In genomic region chr5:109987355-109987754, GRCh38 we compare ENCODE assay signal across 25 cellular contexts.
A peak's percentile ranks its signal among the peaks of the same experiment; 100 is the strongest.
DNase-seq lines count a peak whose midpoint lies in the region; ATAC-seq lines count a peak whose summit lies in the region.
"Had no signal": no experiment of that assay in that cellular context is flagged by ENCODE, and none has a peak within 500 bp of the region (broad histone marks: within the 10 kb centered on the region; RNA-seq: fewer than 3 reads in every experiment).

No MANE protein-coding gene starts in this region.

- ATAC-seq in HG02852 (IDR thresholded peaks at IDR 0.05; ENCODE audit: unreplicated experiment) (no peak), GM19328 (IDR thresholded peaks at IDR 0.05; ENCODE audit: unreplicated experiment) (no peak), GM18873 (IDR thresholded peaks at IDR 0.05; ENCODE audit: low FRiP score, unreplicated experiment) (no peak)
- ATAC-seq: activated CD4-positive, alpha-beta T cell treated with anti-CD3 and anti-CD28 coated beads for 36 hours; activated T-cell treated with anti-CD3 and anti-CD28 coated beads, Interleukin-2, amount 50 U/mL, for 4 hours; CD8-positive, alpha-beta T cell; naive thymus-derived CD8-positive, alpha-beta T cell; SK-N-SH treated with all-trans-retinoic acid at 6 μM for 48 hours had no signal

- H3K4me2 ChIP-seq in skeletal muscle satellite cell (ENCODE audit: low read length), result no peak overlapping the region
- H3K4me2 ChIP-seq: KMS-11 had no signal

- peak overlapping the region; percentile 7 for H3K9ac ChIP-seq in skeletal muscle satellite cell (ENCODE audit: low read depth, low read length)
- H3K9ac ChIP-seq: KMS-11 had no signal

- H3K4me1 ChIP-seq in skeletal muscle satellite cell (ENCODE audit: control insufficient read depth, insufficient read depth, low read length), result peaks cover 9% of the 10 kb centered on the region

- no peaks in the 10 kb centered on the region for H3K36me3 ChIP-seq in skeletal muscle satellite cell (ENCODE audit: insufficient read depth, low read length)
- H3K36me3 ChIP-seq: ovary, upper lobe of left lung had no signal

- no peaks in the 10 kb centered on the region for H3K9me3 ChIP-seq in skeletal muscle satellite cell (replicated peaks; ENCODE audit: low read length)
- H3K9me3 ChIP-seq: ovary, upper lobe of left lung had no signal

- no peaks in the 10 kb centered on the region for H3K27me3 ChIP-seq in skeletal muscle satellite cell (ENCODE audit: control insufficient read depth, insufficient read depth, low read length)
- H3K27me3 ChIP-seq: ovary, upper lobe of left lung had no signal

- DNase-seq in DMS 273 (lab: John Stamatoyannopoulos, UW; ENCODE audit: unreplicated experiment) (peak; percentile 22), DMS 273 treated with DMSO at 0.1 percent for 48 hours (lab: John Stamatoyannopoulos, UW) (no peak), amniotic epithelial cell (ENCODE audit: low read depth) (peak; percentile 29), iris pigment epithelial cell (ENCODE audit: low read depth) (peak; percentile 6)
- DNase-seq: 8988T; activated CD4-positive, alpha-beta T cell treated with anti-CD3 and anti-CD28 coated beads for 36 hours; activated naive CD4-positive, alpha-beta T cell; activated T-cell treated with anti-CD3 and anti-CD28 coated beads, Interleukin-2, amount 50 U/mL, for 4 hours; amniotic stem cell; CD8-positive, alpha-beta T cell; DMS153; GDM1; naive thymus-derived CD8-positive, alpha-beta T cell; NCI-H1048; NCI-H1930; NCI-H82; ovary; T-helper 2 cell; upper lobe of left lung had no signal

- no peak overlapping the region for H3K4me3 ChIP-seq in skeletal muscle satellite cell (ENCODE audit: low read length)
- H3K4me3 ChIP-seq: ovary, upper lobe of left lung had no signal
